ENCODE assay signal across 1 cellular context in the genomic region with DNA sequence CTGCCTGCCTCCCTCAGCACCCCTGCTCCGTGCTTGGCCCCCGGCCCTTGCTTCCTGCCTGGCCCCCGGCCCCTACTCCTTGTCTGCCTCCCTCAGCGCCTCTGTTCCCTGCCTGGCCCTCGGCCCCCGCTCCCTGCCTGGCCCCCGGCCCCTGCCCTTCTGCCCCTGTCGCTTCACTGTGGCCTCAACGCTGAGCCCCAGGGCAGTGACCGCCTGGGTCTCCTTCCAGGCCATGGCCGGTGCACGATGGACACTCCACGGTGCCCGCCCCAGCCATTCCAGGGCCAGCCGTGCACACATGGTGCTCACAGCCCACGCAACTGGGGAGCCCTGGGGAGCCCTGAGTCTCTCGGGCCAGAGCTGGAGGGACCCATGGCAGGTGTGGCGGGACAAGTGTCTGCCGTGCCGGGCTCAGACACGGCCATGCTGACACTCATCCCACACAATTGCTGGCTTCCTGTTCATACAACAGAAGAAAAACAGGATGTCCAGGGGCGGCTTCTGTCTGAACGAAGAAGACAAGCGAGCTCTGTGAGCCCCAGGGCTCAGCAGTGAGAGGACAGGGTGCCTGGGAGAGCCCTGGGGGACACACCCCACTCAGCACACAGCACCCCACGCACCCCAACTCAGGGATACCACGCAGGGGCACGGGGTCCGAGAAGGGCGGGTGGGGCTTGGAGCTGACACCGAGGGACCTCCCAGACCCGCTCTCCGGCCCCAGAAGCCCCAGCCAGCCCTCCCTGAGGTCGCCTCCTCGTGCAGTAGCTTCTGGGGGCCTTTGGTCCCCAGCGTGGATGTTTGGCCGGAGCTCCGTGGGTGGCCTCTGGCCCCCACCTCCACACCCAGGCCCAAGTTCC.
TF ChIP-seq lines count a peak whose summit lies in the region.

No MANE protein-coding gene starts in this region.

TF ChIP-seq in endothelial cell of umbilical vein, 7 proteins besides CTCF, POLR2A, EP300 and RAD21:
- TF ChIP-seq EZH2 (IDR thresholded peaks at IDR 0.05; ENCODE audit: borderline replicate concordance, low read depth, low read length, severe bottlenecking) = no peak
- no peak for TF ChIP-seq FOS (IDR thresholded peaks at IDR 0.05; ENCODE audit: borderline replicate concordance, insufficient read depth, low read length)
- TF ChIP-seq POLR2AphosphoS5 (IDR thresholded peaks at IDR 0.05; ENCODE audit: insufficient read depth, low read depth, low read length) = peak; percentile 72
- no peak for TF ChIP-seq MYC (IDR thresholded peaks at IDR 0.05; ENCODE audit: low read depth, low read length)
- no peak for TF ChIP-seq GATA2 (IDR thresholded peaks at IDR 0.05; ENCODE audit: insufficient read depth, insufficient read length, low read depth, low read length)
